19 cellular contexts compared by ENCODE assay signal in genomic region chr10:47195274-47195885, GRCh38.
DNase-seq lines count a peak whose midpoint lies in the region; ATAC-seq lines count a peak whose summit lies in the region.
"Had no signal": no experiment of that assay in that cellular context is flagged by ENCODE, and none has a peak within 500 bp of the region (broad histone marks: within the 10 kb centered on the region; RNA-seq: fewer than 3 reads in every experiment).

No MANE protein-coding gene starts in this region.

- H3K4me3 ChIP-seq in H7 (ENCODE audit: insufficient read depth, low read depth, low read length), result no peak overlapping the region
- H3K4me3 ChIP-seq: gastroesophageal sphincter, GM23338, left lung, upper lobe of left lung had no signal

- peak; percentile 8 to 24 for DNase-seq in activated CD4-positive, alpha-beta T cell treated with anti-CD3 and anti-CD28 coated beads for 24 hours (ENCODE audit: low read depth in 2 of 2)
- no peak for DNase-seq in activated CD4-positive, alpha-beta T cell treated with anti-CD3 and anti-CD28 coated beads, Interleukin-2, amount 50 U/mL, for 4 hours
- peak; percentile 12 for DNase-seq in DMS 273 (lab: John Stamatoyannopoulos, UW; ENCODE audit: unreplicated experiment)
- DNase-seq in activated naive CD4-positive, alpha-beta T cell treated with anti-CD3 and anti-CD28 coated beads, Interleukin-2, amount 50 U/mL, for 16 hours, result peak; percentile 27
- peak; percentile 45 for DNase-seq in stimulated activated CD4-positive, alpha-beta T cell treated with anti-CD3 and anti-CD28 coated beads, Interleukin-1b, Interleukin-23, amount 100 ng/mL, for 48 hours
- DNase-seq in H7, result no peak
- DNase-seq in dermis blood vessel endothelial cell, result no peak
- DNase-seq: activated gamma-delta T cell treated with Interleukin-2 at 50 U/mL for 16 hours, left lung, NCI-H187 treated with DMSO at 0.1 percent for 48 hours, NCI-H446, nucleus accumbens had no signal

- H3K36me3 ChIP-seq in H7 (replicated peaks; ENCODE audit: control insufficient read depth, insufficient read depth, low read length), result no peaks in the 10 kb centered on the region
- H3K36me3 ChIP-seq: gastroesophageal sphincter, left lung, upper lobe of left lung had no signal

- no peak for ATAC-seq in GM18858 (IDR thresholded peaks at IDR 0.05; ENCODE audit: unreplicated experiment)
- ATAC-seq: gastroesophageal sphincter, GM23338, left lung, Right ventricle myocardium inferior, sciatic nerve, WTC11 had no signal

- no peaks in the 10 kb centered on the region for H3K27me3 ChIP-seq in H7 (ENCODE audit: control insufficient read depth, insufficient read depth, low read length)
- H3K27me3 ChIP-seq: gastroesophageal sphincter, left lung, upper lobe of left lung had no signal

Comparison
In these comparisons a context has a peak if more than half of its experiments do, and no peak if none do; other contexts are left out.
1. DNase-seq: peak in activated CD4-positive, alpha-beta T cell treated with anti-CD3 and anti-CD28 coated beads for 24 hours (2 of 2), DMS 273 (single experiment), activated naive CD4-positive, alpha-beta T cell treated with anti-CD3 and anti-CD28 coated beads, Interleukin-2, amount 50 U/mL, for 16 hours (single experiment) and stimulated activated CD4-positive, alpha-beta T cell treated with anti-CD3 and anti-CD28 coated beads, Interleukin-1b, Interleukin-23, amount 100 ng/mL, for 48 hours (single experiment); none in activated CD4-positive, alpha-beta T cell treated with anti-CD3 and anti-CD28 coated beads, Interleukin-2, amount 50 U/mL, for 4 hours (0 of 2), H7 (single experiment) and dermis blood vessel endothelial cell (single experiment).